Comparison of ENCODE assay signal across 24 cellular contexts in genomic region chr9:112411626-112412027, GRCh38. TPM values are rescaled to one million over a fixed set of nuclear protein-coding genes. Genes with fewer than 3 reads are reported as not detected.
DNase-seq lines count a peak whose midpoint lies in the region; TF ChIP-seq lines count a peak whose summit lies in the region.
"Had no signal": no experiment of that assay in that cellular context is flagged by ENCODE, and none has a peak within 500 bp of the region (broad histone marks: within the 10 kb centered on the region; RNA-seq: fewer than 3 reads in every experiment).

No MANE protein-coding gene starts in this region.

- TF ChIP-seq CTCF in BJ (IDR thresholded peaks at IDR 0.05; ENCODE audit: insufficient read depth, low read depth, low read length), result no peak

- no peaks in the 10 kb centered on the region for H3K27me3 ChIP-seq in BJ (ENCODE audit: control insufficient read depth, insufficient read depth, low read length)
- no peaks in the 10 kb centered on the region for H3K27me3 ChIP-seq in adipocyte (replicated peaks; ENCODE audit: control insufficient read depth, insufficient read depth, low read length)
- no peaks in the 10 kb centered on the region for H3K27me3 ChIP-seq in subcutaneous abdominal adipose tissue (ENCODE audit: control insufficient read depth in 5 of 5, insufficient read depth in 4 of 5, low read length in 5 of 5)
- H3K27me3 ChIP-seq: esophagus muscularis mucosa, pancreas had no signal

- CTCF ChIA-PET in BJ (lab: Yijun Ruan, JAX), result interaction anchor here (0.6 to 1.0 kb wide), 2 partner anchors 73 to 634 kb away, joined by 3 read pairs; no protein-coding TSS in a partner anchor

- H3K36me3 ChIP-seq in BJ (ENCODE audit: control insufficient read depth, insufficient read depth, low read length) (peaks cover 3% of the 10 kb centered on the region; the same call in 1 of the 2 replicates), adipocyte (ENCODE audit: control insufficient read depth, insufficient read depth, low read length, severe bottlenecking) (peaks cover 71% of the 10 kb centered on the region), subcutaneous abdominal adipose tissue (ENCODE audit: control insufficient read depth in 5 of 5, insufficient read depth in 5 of 5, low read length in 5 of 5) (peaks cover 24 to 43% (median 30%) of the 10 kb centered on the region in 5 donors)

- POLR2A ChIA-PET in BJ (lab: Charles Lee), result interaction anchor here (1.0 kb wide), 1 partner anchor 32 kb away, joined by 3 read pairs; the partner anchor contains the start of gene HSDL2

- H3K4me1 ChIP-seq in adipocyte (ENCODE audit: control insufficient read depth, insufficient read depth, low read length), result peaks cover 17% of the 10 kb centered on the region
- peaks cover 0 to 19% (median 3%) of the 10 kb centered on the region in 5 donors for H3K4me1 ChIP-seq in subcutaneous abdominal adipose tissue (ENCODE audit: control insufficient read depth in 5 of 5, insufficient read depth in 5 of 5, low read length in 5 of 5)
- H3K4me1 ChIP-seq: pancreas had no signal

- H3K4me3 ChIP-seq in BJ (ENCODE audit: low read depth, low read length) (no peak overlapping the region), adipocyte (ENCODE audit: low read length) (no peak overlapping the region), subcutaneous abdominal adipose tissue (ENCODE audit: low read depth in 1 of 5, low read length in 5 of 5) (no peak overlapping the region)
- H3K4me3 ChIP-seq: esophagus muscularis mucosa, K562, pancreas had no signal

- DNase-seq in BJ (ENCODE audit: low read depth) (peak; percentile 32), adipocyte (ENCODE audit: low read depth) (peak; percentile 90), fibroblast of peridontal ligament (ENCODE audit: extremely low read depth) (peak; percentile 76), CD1c-positive myeloid dendritic cell (ENCODE audit: extremely low spot score) (no peak), NCI-H2081 (lab: John Stamatoyannopoulos, UW) (no peak), SIG-M5 (lab: John Stamatoyannopoulos, UW) (no peak), mesenteric fat pad (ENCODE audit: low spot score) (no peak)
- DNase-seq: activated B cell treated with CpG ODN at 0.5 μM for 24 hours; activated CD4-positive, alpha-beta T cell treated with anti-CD3 and anti-CD28 coated beads, Interleukin-2, amount 50 U/mL, for 48 hours; activated CD8-positive, alpha-beta memory T cell treated with anti-CD3 and anti-CD28 coated beads, Interleukin-2, amount 50 U/mL, for 48 hours; activated naive CD4-positive, alpha-beta T cell treated with anti-CD3 and anti-CD28 coated beads, Interleukin-2, amount 10 ng/mL, durations not matched to agents 7 days and 5 days; amygdala; CD8-positive, alpha-beta memory T cell; DMS153; effector memory CD4-positive, alpha-beta T cell; H7; NCI-H345; NCI-H748 treated with DMSO at 0.1 percent for 48 hours; pancreas; stimulated activated CD4-positive, alpha-beta T cell treated with anti-CD3 and anti-CD28 coated beads, Interleukin-2, amount 100 ng/mL, for 48 hours; T-helper 1 cell had no signal

- no peak overlapping the region for H3K9ac ChIP-seq in adipocyte (ENCODE audit: low read length)
- H3K9ac ChIP-seq in subcutaneous abdominal adipose tissue (ENCODE audit: low read length in 5 of 5), result no peak overlapping the region

- peak overlapping the region; percentile 70 for H3K27ac ChIP-seq in subcutaneous abdominal adipose tissue (ENCODE audit: low read depth, low read length)
- H3K27ac ChIP-seq: pancreas had no signal

- H3K9me3 ChIP-seq in adipocyte (ENCODE audit: control insufficient read depth, low read length) (no peaks in the 10 kb centered on the region), subcutaneous abdominal adipose tissue (ENCODE audit: control insufficient read depth in 5 of 5, low read length in 5 of 5) (no peaks in the 10 kb centered on the region)
- H3K9me3 ChIP-seq: esophagus muscularis mucosa, pancreas had no signal

RNA-seq across cellular contexts. Expression of gene HSDL2, which starts 31.7 kb away (rescaled TPM):
- 15.2 and 26.0 TPM in 2 replicates for polyA plus RNA-seq in BJ (2011; rRNA removed)
- 15.4 and 21.8 TPM in 2 replicates for polyA minus RNA-seq in BJ (2011; rRNA and poly(A)+ RNA removed)
- 90.0 TPM for total RNA-seq in mesenteric fat pad

Comparison
In these comparisons a context has a peak if more than half of its experiments do, and no peak if none do; other contexts are left out.
1. DNase-seq: peak in BJ (single experiment), adipocyte (single experiment) and fibroblast of peridontal ligament (single experiment); none in CD1c-positive myeloid dendritic cell (single experiment), NCI-H2081 (0 of 2), SIG-M5 (single experiment) and mesenteric fat pad (single experiment).